Comparison of ENCODE assay signal across 8 cellular contexts in genomic region chr17:73591278-73592078, GRCh38. TPM values are rescaled to one million over a fixed set of nuclear protein-coding genes. Genes with fewer than 3 reads are reported as not detected.
DNase-seq lines count a peak whose midpoint lies in the region; ATAC-seq lines count a peak whose summit lies in the region.

No MANE protein-coding gene starts in this region.

- peak; percentile 76 for ATAC-seq in GM19035 (IDR thresholded peaks at IDR 0.05; ENCODE audit: unreplicated experiment)
- ATAC-seq in HG02981 (IDR thresholded peaks at IDR 0.05; ENCODE audit: unreplicated experiment) = peak; percentile 65
- ATAC-seq in activated CD4-positive, CD25-positive, alpha-beta regulatory T cell treated with anti-CD3 and anti-CD28 coated beads, Interleukin-2, amount 50 U/mL, for 24 hours = peak; percentile 52 to 63
- ATAC-seq in naive thymus-derived CD8-positive, alpha-beta T cell = peak; percentile 82 to 87
- ATAC-seq in GM21717 (IDR thresholded peaks at IDR 0.05; ENCODE audit: unreplicated experiment) = no peak

- peaks cover 45 to 97% (median 92%) of the 10 kb centered on the region in 4 donors for H3K4me1 Mint-ChIP-seq in naive thymus-derived CD8-positive, alpha-beta T cell

- DNase-seq in naive thymus-derived CD8-positive, alpha-beta T cell = peak in 9 of 10 donors; percentile 31 to 83 (median 67)
- no peak for DNase-seq in NCI-H1930 (lab: John Stamatoyannopoulos, UW)
- DNase-seq in OCI-M1 (lab: John Stamatoyannopoulos, UW) = no peak
- no peak for DNase-seq in SW 1271 (lab: John Stamatoyannopoulos, UW)

- H3K4me3 Mint-ChIP-seq in naive thymus-derived CD8-positive, alpha-beta T cell = peak overlapping the region; percentile 70 to 84 (median 83)

- H3K36me3 Mint-ChIP-seq in naive thymus-derived CD8-positive, alpha-beta T cell = no peaks in the 10 kb centered on the region

- POLR2A ChIA-PET in naive thymus-derived CD8-positive, alpha-beta T cell (lab: Charles Lee) = interaction anchor here (0.6 to 6.1 kb wide), 29 partner anchors 8 to 871 kb away, joined by 3 to 67 read pairs (median 3); partner anchors contain the start of gene SDK2

- peak overlapping the region; percentile 90 to 98 (median 96) for H3K27ac Mint-ChIP-seq in naive thymus-derived CD8-positive, alpha-beta T cell

- no peaks in the 10 kb centered on the region for H3K9me3 Mint-ChIP-seq in naive thymus-derived CD8-positive, alpha-beta T cell

- no peaks in the 10 kb centered on the region for H3K27me3 Mint-ChIP-seq in naive thymus-derived CD8-positive, alpha-beta T cell

RNA-seq across cellular contexts. Expression of gene SDK2, which starts 52.8 kb away (rescaled TPM):
- 10 to 100 TPM; 10.4 to 11.3 TPM for total RNA-seq in naive thymus-derived CD8-positive, alpha-beta T cell
- polyA plus RNA-seq in naive thymus-derived CD8-positive, alpha-beta T cell = 1 to 10 TPM in 2 of 3 donors, under 1 TPM in 1; 0.27 to 4.2 (median 1.6) TPM

Comparison
In these comparisons a context has a peak if more than half of its experiments do, and no peak if none do; other contexts are left out.
1. DNase-seq: peak in naive thymus-derived CD8-positive, alpha-beta T cell (9 of 10); none in NCI-H1930 (0 of 2), OCI-M1 (single experiment) and SW 1271 (0 of 2).